13 cellular contexts compared by ENCODE assay signal in the genomic region with DNA sequence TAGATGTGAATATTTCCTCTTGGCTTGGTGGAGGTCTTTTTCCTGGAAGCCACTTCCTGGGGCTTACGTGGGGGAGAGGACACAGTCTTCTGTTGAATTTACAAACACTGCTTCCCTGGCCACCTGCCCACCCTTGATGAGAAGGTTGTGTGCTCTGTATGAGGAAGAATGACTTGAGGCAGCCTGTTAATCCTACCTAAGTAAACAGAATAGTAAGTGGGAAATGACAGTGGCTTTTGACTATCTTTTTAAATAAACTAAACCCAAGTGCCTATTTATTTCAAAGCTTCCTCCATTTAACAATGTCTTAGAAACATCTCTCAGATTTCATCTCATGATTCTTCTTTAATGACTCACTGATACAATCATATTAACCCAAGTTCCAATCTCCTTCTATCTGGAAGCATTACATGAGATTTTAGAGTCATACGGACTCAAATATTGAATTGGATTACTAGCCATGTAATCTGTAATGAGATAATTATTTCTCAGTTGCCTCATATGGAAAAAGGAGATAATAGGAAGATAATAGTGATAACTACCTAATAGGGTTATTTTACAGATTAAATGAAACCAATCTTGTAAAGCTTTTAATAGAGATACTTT.
DNase-seq lines count a peak whose midpoint lies in the region; ATAC-seq, FAIRE-seq and TF ChIP-seq lines count a peak whose summit lies in the region.
"Had no signal": no experiment of that assay in that cellular context is flagged by ENCODE, and none has a peak within 500 bp of the region (broad histone marks: within the 10 kb centered on the region; RNA-seq: fewer than 3 reads in every experiment).

No MANE protein-coding gene starts in this region.

- intact Hi-C loops in upper lobe of right lung (cut with DNase I) = no loop called here

- H3K9me3 Mint-ChIP-seq in astrocyte (ENCODE audit: unreplicated experiment) = no peaks in the 10 kb centered on the region
- no peaks in the 10 kb centered on the region for H3K9me3 Mint-ChIP-seq in activated T-helper 17 cell treated with anti-CD3 and anti-CD28 coated beads, Interleukin-2, amount 50 U/mL, for 72 hours

- H3K36me3 ChIP-seq in astrocyte (ENCODE audit: insufficient read depth, low read length) (no peaks in the 10 kb centered on the region), upper lobe of right lung (no peaks in the 10 kb centered on the region)

- H3K4me3 Mint-ChIP-seq in astrocyte (ENCODE audit: unreplicated experiment) = no peak overlapping the region
- no peak overlapping the region for H3K4me3 Mint-ChIP-seq in activated T-helper 17 cell treated with anti-CD3 and anti-CD28 coated beads, Interleukin-2, amount 50 U/mL, for 72 hours
- H3K4me3 Mint-ChIP-seq: brain had no signal

- ATAC-seq in left lobe of liver (peak; percentile 34), upper lobe of right lung (peak; percentile 74)
- no peak for ATAC-seq in activated T-helper 17 cell treated with anti-CD3 and anti-CD28 coated beads, Interleukin-2, amount 50 U/mL, for 72 hours (replicated peaks)

- H3K27me3 ChIP-seq in astrocyte (ENCODE audit: insufficient read depth, low read length) = peaks cover 6% of the 10 kb centered on the region
- H3K27me3 ChIP-seq in upper lobe of right lung = no peaks in the 10 kb centered on the region

- H3K4me3 ChIP-seq in astrocyte (ENCODE audit: insufficient read depth, low read depth, low read length) (no peak overlapping the region), upper lobe of right lung (no peak overlapping the region)
- H3K4me3 ChIP-seq: psoas muscle had no signal

- no peak overlapping the region for H2AFZ ChIP-seq in astrocyte (ENCODE audit: low read depth, low read length)

- H3K27ac ChIP-seq in astrocyte (ENCODE audit: low read depth, low read length) (no peak overlapping the region), upper lobe of right lung (peak overlapping the region; percentile 27)
- H3K27ac ChIP-seq: psoas muscle had no signal

- no peak for FAIRE-seq in astrocyte (lab: Jason Lieb, UNC)
- no peak for FAIRE-seq in urothelium cell line (lab: Jason Lieb, UNC)
- FAIRE-seq: GM12892 had no signal

- peaks cover 2% of the 10 kb centered on the region for H3K36me3 Mint-ChIP-seq in astrocyte (ENCODE audit: low read depth, unreplicated experiment)
- no peaks in the 10 kb centered on the region for H3K36me3 Mint-ChIP-seq in activated T-helper 17 cell treated with anti-CD3 and anti-CD28 coated beads, Interleukin-2, amount 50 U/mL, for 72 hours (ENCODE audit: low read depth)
- H3K36me3 Mint-ChIP-seq: brain had no signal

- no peaks in the 10 kb centered on the region for H4K20me1 ChIP-seq in astrocyte (ENCODE audit: insufficient read depth, low read length)

- no peaks in the 10 kb centered on the region for H3K27me3 Mint-ChIP-seq in astrocyte (ENCODE audit: low read depth, unreplicated experiment)
- H3K27me3 Mint-ChIP-seq in activated T-helper 17 cell treated with anti-CD3 and anti-CD28 coated beads, Interleukin-2, amount 50 U/mL, for 72 hours = peaks cover 23% of the 10 kb centered on the region

- no peak for TF ChIP-seq CTCF in astrocyte (IDR thresholded peaks at IDR 0.05; ENCODE audit: insufficient read depth, low read depth, low read length)
- TF ChIP-seq CTCF in upper lobe of right lung (IDR thresholded peaks at IDR 0.05) = no peak

- H3K9me3 ChIP-seq in astrocyte (ENCODE audit: insufficient read depth, low read depth, low read length) = no peaks in the 10 kb centered on the region
- H3K9me3 ChIP-seq in upper lobe of right lung = no peaks in the 10 kb centered on the region
- H3K9me3 ChIP-seq: psoas muscle had no signal

- no peaks in the 10 kb centered on the region for H3K79me2 ChIP-seq in astrocyte (ENCODE audit: insufficient read depth, low read length)

- DNase-seq in NCI-H748 (lab: John Stamatoyannopoulos, UW; ENCODE audit: unreplicated experiment) (peak; percentile 9), NCI-H748 treated with DMSO at 0.1 percent for 48 hours (lab: John Stamatoyannopoulos, UW) (no peak), astrocyte (ENCODE audit: low read depth) (peak; percentile 36), left lobe of liver (ENCODE audit: low spot score) (no peak), upper lobe of right lung (peak; percentile 65), urothelium cell line (ENCODE audit: low spot score) (no peak)
- DNase-seq in stimulated activated CD8-positive, alpha-beta memory T cell treated with anti-CD3 and anti-CD28 coated beads, Interleukin-4, amount 100 ng/mL, for 48 hours = no peak
- DNase-seq: hippocampal formation, NCI-H1694 treated with DMSO at 0.1 percent for 48 hours had no signal

- no peak overlapping the region for H3K27ac Mint-ChIP-seq in astrocyte (ENCODE audit: unreplicated experiment)
- H3K27ac Mint-ChIP-seq in activated T-helper 17 cell treated with anti-CD3 and anti-CD28 coated beads, Interleukin-2, amount 50 U/mL, for 72 hours = no peak overlapping the region

- no peak overlapping the region for H3K4me2 ChIP-seq in astrocyte (ENCODE audit: low read length)

- H3K4me1 Mint-ChIP-seq in astrocyte (ENCODE audit: low read depth, unreplicated experiment) = peaks cover 8% of the 10 kb centered on the region
- no peaks in the 10 kb centered on the region for H3K4me1 Mint-ChIP-seq in activated T-helper 17 cell treated with anti-CD3 and anti-CD28 coated beads, Interleukin-2, amount 50 U/mL, for 72 hours

- H3K9ac ChIP-seq in astrocyte (ENCODE audit: low read length) = no peak overlapping the region

- H3K4me1 ChIP-seq in astrocyte (ENCODE audit: insufficient read depth, low read length) (no peaks in the 10 kb centered on the region), upper lobe of right lung (peaks cover 5% of the 10 kb centered on the region)

Comparison
In these comparisons a context has a peak if more than half of its experiments do, and no peak if none do; other contexts are left out.
1. DNase-seq: peak in NCI-H748 (single experiment), astrocyte (single experiment) and upper lobe of right lung (single experiment); none in NCI-H748 treated with DMSO at 0.1 percent for 48 hours (single experiment), left lobe of liver (single experiment), urothelium cell line (single experiment) and stimulated activated CD8-positive, alpha-beta memory T cell treated with anti-CD3 and anti-CD28 coated beads, Interleukin-4, amount 100 ng/mL, for 48 hours (single experiment).